ENCODE assay signal across 8 cellular contexts in genomic region chr18:57881818-57882413, GRCh38.
DNase-seq lines count a peak whose midpoint lies in the region; ATAC-seq and TF ChIP-seq lines count a peak whose summit lies in the region.

No MANE protein-coding gene starts in this region.

- no peaks in the 10 kb centered on the region for H3K4me1 ChIP-seq in lower lobe of right lung

- H3K9me3 ChIP-seq in lower lobe of right lung: no peaks in the 10 kb centered on the region

- no peak overlapping the region for H3K27ac ChIP-seq in lower lobe of right lung

- peak; percentile 87 for TF ChIP-seq CTCF in lower lobe of right lung (IDR thresholded peaks at IDR 0.05)

- in situ Hi-C loops in ACHN (cut with HindIII; ENCODE audit: low pct_ligation_motif_present, low pct_unique_long_range_greater_than_20kb, low sequenced_read_pairs): no loop called here

- intact Hi-C loops in lower lobe of right lung (cut with DNase I): no loop called here

- H3K36me3 ChIP-seq in lower lobe of right lung: no peaks in the 10 kb centered on the region

- H3K27me3 ChIP-seq in lower lobe of right lung (ENCODE audit: low read depth): no peaks in the 10 kb centered on the region

- H3K4me3 ChIP-seq in lower lobe of right lung: no peak overlapping the region

- ATAC-seq in GM18517 (IDR thresholded peaks at IDR 0.05; ENCODE audit: unreplicated experiment) (peak; percentile 71), HG03439 (IDR thresholded peaks at IDR 0.05; ENCODE audit: unreplicated experiment) (peak; percentile 93), lower lobe of right lung (peak; percentile 94 to 95)

- DNase-seq in ACHN (peak; percentile 62), NCI-H526 treated with DMSO at 0.1 percent for 48 hours (lab: John Stamatoyannopoulos, UW) (peak; percentile 50), dermis microvascular lymphatic vessel endothelial cell (ENCODE audit: low read depth in 2 of 2) (peak; percentile 64 to 80), lower lobe of right lung (peak; percentile 60)
- DNase-seq in activated CD4-positive, alpha-beta T cell treated with anti-CD3 and anti-CD28 coated beads, Interleukin-2, amount 50 U/mL, for 1 hour: peak; percentile 38
- DNase-seq in stimulated activated CD8-positive, alpha-beta memory T cell treated with anti-CD3 and anti-CD28 coated beads, Interleukin-12 subunit alpha, Interleukin-12 subunit beta, amount 100 ng/mL, for 4 hours (ENCODE audit: low read depth): peak; percentile 15

Comparison
In these comparisons a context has a peak if more than half of its experiments do, and no peak if none do; other contexts are left out.
1. DNase-seq: peak in every context shown above with its lines; median percentile 72 in dermis microvascular lymphatic vessel endothelial cell; 62 in ACHN; 60 in lower lobe of right lung; 50 in NCI-H526 treated with DMSO at 0.1 percent for 48 hours; 38 in activated CD4-positive, alpha-beta T cell treated with anti-CD3 and anti-CD28 coated beads, Interleukin-2, amount 50 U/mL, for 1 hour; 15 in stimulated activated CD8-positive, alpha-beta memory T cell treated with anti-CD3 and anti-CD28 coated beads, Interleukin-12 subunit alpha, Interleukin-12 subunit beta, amount 100 ng/mL, for 4 hours.